3 cellular contexts compared by ENCODE assay signal in genomic region chr12:70008944-70009343, GRCh38.
"Had no signal": no experiment of that assay in that cellular context is flagged by ENCODE, and none has a peak within 500 bp of the region (broad histone marks: within the 10 kb centered on the region; RNA-seq: fewer than 3 reads in every experiment).

No MANE protein-coding gene starts in this region.

- DNase-seq: GDM1, GF-D8 had no signal

- ATAC-seq: GM12878 had no signal

- H3K4me3 ChIP-seq: GM12878 had no signal
